ENCODE assay signal across 12 cellular contexts in genomic region chr5:175922192-175922885, GRCh38. TPM values are rescaled to one million over a fixed set of nuclear protein-coding genes. Genes with fewer than 3 reads are reported as not detected.
DNase-seq lines count a peak whose midpoint lies in the region; ATAC-seq and TF ChIP-seq lines count a peak whose summit lies in the region.
"Had no signal": no experiment of that assay in that cellular context is flagged by ENCODE, and none has a peak within 500 bp of the region (broad histone marks: within the 10 kb centered on the region; RNA-seq: fewer than 3 reads in every experiment).

No MANE protein-coding gene starts in this region.

- peak overlapping the region; percentile 4 for H3K27ac Mint-ChIP-seq in chondrocyte (ENCODE audit: unreplicated experiment)

- peak; percentile 96 for DNase-seq in AG08395 (ENCODE audit: low spot score)
- DNase-seq in HS-5 (ENCODE audit: low read depth): peak; percentile 99
- no peak for DNase-seq in chondrocyte (ENCODE audit: low spot score)
- peak; percentile 38 for DNase-seq in left kidney (ENCODE audit: low read depth, low spot score)
- DNase-seq in central memory CD4-positive, alpha-beta T cell: no peak
- DNase-seq in GDM1 (lab: John Stamatoyannopoulos, UW): no peak
- DNase-seq in retina: no peak
- DNase-seq: activated CD8-positive, alpha-beta memory T cell treated with anti-CD3 and anti-CD28 coated beads, Interleukin-2, amount 50 U/mL, for 48 hours; esophagus squamous epithelium; Peyer's patch had no signal

- TF ChIP-seq CTCF in chondrocyte (IDR thresholded peaks at IDR 0.05): no peak

- H3K4me1 Mint-ChIP-seq in chondrocyte (ENCODE audit: low read depth): peaks cover 21% of the 10 kb centered on the region

- no peaks in the 10 kb centered on the region for H3K9me3 Mint-ChIP-seq in chondrocyte (ENCODE audit: low read depth)

- no peaks in the 10 kb centered on the region for H3K27me3 Mint-ChIP-seq in chondrocyte (ENCODE audit: low read depth)

- ATAC-seq in GM19397 (IDR thresholded peaks at IDR 0.05; ENCODE audit: unreplicated experiment): no peak

- no peak overlapping the region for H3K4me3 Mint-ChIP-seq in chondrocyte (ENCODE audit: unreplicated experiment)

- no peaks in the 10 kb centered on the region for H3K36me3 Mint-ChIP-seq in chondrocyte (ENCODE audit: low read depth)

RNA-seq across cellular contexts. Expression of gene THOC3, which starts 45.8 kb away (rescaled TPM):
- 26.8 to 36.9 TPM (median 31.3 TPM) in 3 replicates for total RNA-seq in chondrocyte

RNA-seq across cellular contexts. Expression of gene CPLX2, which starts 51.0 kb away (rescaled TPM):
- not detected in 3 replicates for total RNA-seq in chondrocyte
- total RNA-seq: thoracic aorta had no signal

Comparison
In these comparisons a context has a peak if more than half of its experiments do, and no peak if none do; other contexts are left out.
1. DNase-seq: peak in AG08395 (single experiment), HS-5 (single experiment) and left kidney (single experiment); none in chondrocyte (single experiment), central memory CD4-positive, alpha-beta T cell (single experiment), GDM1 (single experiment) and retina (single experiment).